In genomic region chr20:32477594-32478512, GRCh38 we compare ENCODE assay signal across 12 cellular contexts.
DNase-seq lines count a peak whose midpoint lies in the region; ATAC-seq and TF ChIP-seq lines count a peak whose summit lies in the region.
"Had no signal": no experiment of that assay in that cellular context is flagged by ENCODE, and none has a peak within 500 bp of the region (broad histone marks: within the 10 kb centered on the region; RNA-seq: fewer than 3 reads in every experiment).

No MANE protein-coding gene starts in this region.

- TF ChIP-seq CTCF in endothelial cell (IDR thresholded peaks at IDR 0.05; ENCODE audit: unreplicated experiment) (no peak), nephron progenitor cell (IDR thresholded peaks at IDR 0.05) (no peak)

- H3K36me3 Mint-ChIP-seq in endothelial cell (ENCODE audit: low read depth, unreplicated experiment) (peaks cover 29% of the 10 kb centered on the region), nephron progenitor cell (ENCODE audit: low read depth) (peaks cover 4% of the 10 kb centered on the region)

- H3K27me3 ChIP-seq in BLaER1 (no peaks in the 10 kb centered on the region), H7 (ENCODE audit: control insufficient read depth, insufficient read depth, low read length) (no peaks in the 10 kb centered on the region)
- H3K27me3 ChIP-seq in effector memory CD4-positive, alpha-beta T cell (replicated peaks; ENCODE audit: control insufficient read depth, insufficient read depth, low read length, poor library complexity, severe bottlenecking): no peaks in the 10 kb centered on the region

- H3K9me3 ChIP-seq in BLaER1: no peaks in the 10 kb centered on the region
- no peaks in the 10 kb centered on the region for H3K9me3 ChIP-seq in effector memory CD4-positive, alpha-beta T cell (ENCODE audit: control insufficient read depth, low read length)

- no peak for ATAC-seq in HG03196 (IDR thresholded peaks at IDR 0.05; ENCODE audit: unreplicated experiment)
- ATAC-seq: stimulated activated naive B cell treated with anti-CD40 and anti-IgM and Interleukin-4, amounts not matched to agents 10 μg/mL and 1 μg/mL and 100 μg/mL, for 72 hours had no signal

- peaks cover 39% of the 10 kb centered on the region for H3K36me3 ChIP-seq in BLaER1
- peaks cover 5% of the 10 kb centered on the region for H3K36me3 ChIP-seq in H7 (replicated peaks; ENCODE audit: control insufficient read depth, insufficient read depth, low read length)
- H3K36me3 ChIP-seq in effector memory CD4-positive, alpha-beta T cell (ENCODE audit: control insufficient read depth, insufficient read depth, low read length): peaks cover 23% of the 10 kb centered on the region

- 0 out of 2 replicates have a peak overlapping the region, but pooled peaks have one; percentile 77 for H3K9ac ChIP-seq in BLaER1

- H3K27ac Mint-ChIP-seq in endothelial cell (ENCODE audit: unreplicated experiment) (peak overlapping the region; percentile 92), nephron progenitor cell (no peak overlapping the region)
- H3K27ac Mint-ChIP-seq: memory B cell; stimulated activated naive B cell treated with anti-CD40 and anti-IgM and Interleukin-4, amounts not matched to agents 10 μg/mL and 1 μg/mL and 100 μg/mL, for 72 hours had no signal

- H3K27me3 Mint-ChIP-seq in endothelial cell (ENCODE audit: unreplicated experiment) (peaks cover 20% of the 10 kb centered on the region), nephron progenitor cell (ENCODE audit: low read depth, poor library complexity) (no peaks in the 10 kb centered on the region)

- H3K4me1 ChIP-seq in BLaER1: peaks cover 94% of the 10 kb centered on the region
- H3K4me1 ChIP-seq in effector memory CD4-positive, alpha-beta T cell (ENCODE audit: control insufficient read depth, insufficient read depth, low read length, poor library complexity, severe bottlenecking): peaks cover 10% of the 10 kb centered on the region

- peak overlapping the region; percentile 79 for H3K27ac ChIP-seq in BLaER1
- no peak overlapping the region for H3K27ac ChIP-seq in effector memory CD4-positive, alpha-beta T cell (ENCODE audit: insufficient read depth, low read length, poor library complexity, severe bottlenecking)

- H3K9me3 Mint-ChIP-seq in endothelial cell (ENCODE audit: unreplicated experiment) (no peaks in the 10 kb centered on the region), nephron progenitor cell (no peaks in the 10 kb centered on the region)
- H3K9me3 Mint-ChIP-seq: memory B cell; stimulated activated naive B cell treated with anti-CD40 and anti-IgM and Interleukin-4, amounts not matched to agents 10 μg/mL and 1 μg/mL and 100 μg/mL, for 72 hours had no signal

- peaks cover 100% of the 10 kb centered on the region for H4K20me1 ChIP-seq in BLaER1

- H3K4me3 Mint-ChIP-seq in endothelial cell (ENCODE audit: unreplicated experiment) (peak overlapping the region; percentile 93), nephron progenitor cell (peak overlapping the region; percentile 54)
- H3K4me3 Mint-ChIP-seq: memory B cell; stimulated activated naive B cell treated with anti-CD40 and anti-IgM and Interleukin-4, amounts not matched to agents 10 μg/mL and 1 μg/mL and 100 μg/mL, for 72 hours had no signal

- H3K4me3 ChIP-seq in BLaER1 (no peak overlapping the region), H7 (ENCODE audit: insufficient read depth, low read depth, low read length) (no peak overlapping the region)
- H3K4me3 ChIP-seq in effector memory CD4-positive, alpha-beta T cell (ENCODE audit: insufficient read depth, low read depth, low read length, poor library complexity, severe bottlenecking): no peak overlapping the region

- peaks cover 70% of the 10 kb centered on the region for H3K4me1 Mint-ChIP-seq in endothelial cell (ENCODE audit: unreplicated experiment)
- H3K4me1 Mint-ChIP-seq in nephron progenitor cell: peaks cover 86% of the 10 kb centered on the region

- peak; percentile 47 for DNase-seq in H7
- DNase-seq in endothelial cell (ENCODE audit: low spot score): no peak
- DNase-seq in nephron progenitor cell: no peak
- DNase-seq in SIG-M5 (lab: John Stamatoyannopoulos, UW): no peak
- DNase-seq in effector memory CD4-positive, alpha-beta T cell: no peak
- no peak for DNase-seq in SK-N-DZ (ENCODE audit: low spot score)
- DNase-seq: cortex of kidney; NCI-H1436; stimulated activated naive B cell treated with anti-CD40 and anti-IgM and Interleukin-4, amounts not matched to agents 10 μg/mL and 1 μg/mL and 100 μg/mL, for 72 hours had no signal

- peak overlapping the region; percentile 99 for H3K4me2 ChIP-seq in BLaER1
